Comparison of ENCODE assay signal across 1 cellular context in genomic region chr19:41705393-41706174, GRCh38.
TF ChIP-seq lines count a peak whose summit lies in the region.

No MANE protein-coding gene starts in this region.

TF ChIP-seq in HEK293, 187 proteins besides CTCF, POLR2A, EP300 and RAD21 (continued from another document):
- TF ChIP-seq REST (tag by site-specific recombination; IDR thresholded peaks at IDR 0.05) (peak; percentile 99), RBAK (tag by site-specific recombination; IDR thresholded peaks at IDR 0.05) (no peak), ZNF221 (tag by site-specific recombination; IDR thresholded peaks at IDR 0.05; ENCODE audit: borderline replicate concordance) (no peak), YY2 (tag by site-specific recombination; IDR thresholded peaks at IDR 0.05) (no peak), ZNF658 (tag by site-specific recombination; IDR thresholded peaks at IDR 0.05) (no peak)
